Comparison of ENCODE assay signal across 11 cellular contexts in the genomic region with DNA sequence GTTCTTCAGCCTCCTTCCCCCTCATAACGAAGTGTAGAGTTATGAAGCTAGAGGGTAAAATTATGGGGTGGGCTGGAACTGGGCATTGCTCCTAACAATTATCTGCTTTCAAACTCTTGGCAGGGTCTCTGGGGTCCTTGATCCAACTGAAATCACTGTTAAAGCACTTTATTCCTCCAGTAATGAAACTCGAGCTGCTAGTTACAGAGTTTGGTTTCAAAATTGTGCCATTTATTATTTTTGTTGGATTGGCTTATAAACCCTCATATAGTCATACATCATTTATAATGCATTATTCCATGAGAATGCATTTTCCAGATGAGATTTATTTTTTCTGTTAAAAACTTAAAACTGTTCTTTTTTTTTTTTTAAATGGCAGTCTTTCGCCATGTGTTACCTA.
DNase-seq lines count a peak whose midpoint lies in the region; ATAC-seq and TF ChIP-seq lines count a peak whose summit lies in the region.
"Had no signal": no experiment of that assay in that cellular context is flagged by ENCODE, and none has a peak within 500 bp of the region (broad histone marks: within the 10 kb centered on the region; RNA-seq: fewer than 3 reads in every experiment).

No MANE protein-coding gene starts in this region.

- H3K27me3 ChIP-seq in heart right ventricle (no peaks in the 10 kb centered on the region), brain microvascular endothelial cell (replicated peaks) (no peaks in the 10 kb centered on the region), muscle layer of colon (ENCODE audit: control insufficient read depth in 1 of 2, insufficient read depth in 2 of 2, low read length in 2 of 2) (no peaks in the 10 kb centered on the region), upper lobe of right lung (no peaks in the 10 kb centered on the region)

- H3K9ac ChIP-seq in muscle layer of colon (ENCODE audit: low read length), result peak overlapping the region; percentile 2

- intact Hi-C loops in heart right ventricle (cut with DNase I), result no loop called here
- intact Hi-C loops in Right ventricle myocardium superior (cut with DNase I), result no loop called here
- intact Hi-C loops in upper lobe of right lung (cut with DNase I), result no loop called here

- no peak for TF ChIP-seq CTCF in heart right ventricle (IDR thresholded peaks at IDR 0.05)
- TF ChIP-seq CTCF in brain microvascular endothelial cell (IDR thresholded peaks at IDR 0.05; ENCODE audit: low read depth, low read length, missing control alignments), result no peak
- no peak for TF ChIP-seq CTCF in upper lobe of right lung (IDR thresholded peaks at IDR 0.05)

- WGBS in heart right ventricle, 2 donors, result 80 to 83% methylated on average over 3 of the region's 3 CpGs

- ATAC-seq in heart right ventricle (no peak), Right ventricle myocardium superior (ENCODE audit: poor library complexity) (no peak), upper lobe of right lung (no peak), HG03520 (IDR thresholded peaks at IDR 0.05; ENCODE audit: unreplicated experiment) (no peak)
- ATAC-seq: CD8-positive, alpha-beta T cell had no signal

- H3K9me3 ChIP-seq in heart right ventricle (no peaks in the 10 kb centered on the region), muscle layer of colon (ENCODE audit: low read length) (no peaks in the 10 kb centered on the region), upper lobe of right lung (no peaks in the 10 kb centered on the region)

- in situ Hi-C loops in brain microvascular endothelial cell (cut with HindIII; ENCODE audit: low pct_ligation_motif_present, low sequenced_read_pairs), result no loop called here

- no peak for DNase-seq in heart right ventricle
- DNase-seq in Right ventricle myocardium superior, result no peak
- DNase-seq in brain microvascular endothelial cell, result no peak
- no peak for DNase-seq in upper lobe of right lung
- DNase-seq in AG20443 (ENCODE audit: low spot score), result no peak
- no peak for DNase-seq in putamen (ENCODE audit: low spot score)
- DNase-seq: activated T-cell treated with anti-CD3 and anti-CD28 coated beads, Interleukin-2, amount 50 U/mL, for 1 hour; CD8-positive, alpha-beta T cell; T-helper 2 cell had no signal

- H3K36me3 ChIP-seq in heart right ventricle, result no peaks in the 10 kb centered on the region
- H3K36me3 ChIP-seq in brain microvascular endothelial cell (replicated peaks), result no peaks in the 10 kb centered on the region
- H3K36me3 ChIP-seq in muscle layer of colon (ENCODE audit: insufficient read depth, low read length), result no peaks in the 10 kb centered on the region
- no peaks in the 10 kb centered on the region for H3K36me3 ChIP-seq in upper lobe of right lung

- H3K27ac ChIP-seq in heart right ventricle (peak overlapping the region in 9 of 10 donors; percentile 37 to 98 (median 90)), brain microvascular endothelial cell (peak overlapping the region; percentile 98), muscle layer of colon (ENCODE audit: low read depth, low read length) (no peak overlapping the region), upper lobe of right lung (peak overlapping the region; percentile 80)

- H3K4me3 ChIP-seq in heart right ventricle (no peak overlapping the region), brain microvascular endothelial cell (ENCODE audit: low read depth, low read length) (no peak overlapping the region), muscle layer of colon (ENCODE audit: low read depth in 1 of 2, low read length in 2 of 2) (no peak overlapping the region), upper lobe of right lung (no peak overlapping the region)

- peaks cover 19 to 86% (median 68%) of the 10 kb centered on the region in 9 donors for H3K4me1 ChIP-seq in heart right ventricle
- peaks cover 31% of the 10 kb centered on the region for H3K4me1 ChIP-seq in muscle layer of colon (ENCODE audit: insufficient read depth, low read length)
- H3K4me1 ChIP-seq in upper lobe of right lung, result peaks cover 23% of the 10 kb centered on the region
